In genomic region chr1:35191429-35192055, GRCh38 we compare ENCODE assay signal across 8 cellular contexts. TPM values are rescaled to one million over a fixed set of nuclear protein-coding genes. Genes with fewer than 3 reads are reported as not detected.
DNase-seq lines count a peak whose midpoint lies in the region; ATAC-seq and TF ChIP-seq lines count a peak whose summit lies in the region.

No MANE protein-coding gene starts in this region.

- H3K4me1 ChIP-seq in BLaER1 (peaks cover 48% of the 10 kb centered on the region), ectodermal cell (ENCODE audit: control insufficient read depth, insufficient read depth, low read length) (peaks cover 23% of the 10 kb centered on the region)

- H3K9me3 Mint-ChIP-seq in nephron progenitor cell = no peaks in the 10 kb centered on the region

- H3K9ac ChIP-seq in BLaER1 = peak overlapping the region; percentile 100

- H3K4me2 ChIP-seq in BLaER1 = peak overlapping the region; percentile 87

- POLR2A ChIA-PET in HEK293T (lab: Yijun Ruan, JAX) = interaction anchor here (1.2 kb wide), 1 partner anchor 19 kb away, joined by 3 read pairs; no protein-coding TSS in a partner anchor

- peaks cover 53% of the 10 kb centered on the region for H3K36me3 ChIP-seq in BLaER1
- peaks cover 57% of the 10 kb centered on the region for H3K36me3 ChIP-seq in MG63
- H3K36me3 ChIP-seq in ectodermal cell (ENCODE audit: control insufficient read depth, insufficient read depth, low read length) = peaks cover 48% of the 10 kb centered on the region

- H3K27ac ChIP-seq in BLaER1 (peak overlapping the region; percentile 100), ectodermal cell (ENCODE audit: insufficient read depth, low read depth, low read length, poor library complexity, severe bottlenecking) (no peak overlapping the region)

- ATAC-seq in left lobe of liver = no peak

- TF ChIP-seq CTCF in nephron progenitor cell (IDR thresholded peaks at IDR 0.05) = no peak

- no peaks in the 10 kb centered on the region for H3K9me3 ChIP-seq in BLaER1
- no peaks in the 10 kb centered on the region for H3K9me3 ChIP-seq in MG63
- H3K9me3 ChIP-seq in ectodermal cell (ENCODE audit: control insufficient read depth, low read length) = no peaks in the 10 kb centered on the region

- CTCF ChIA-PET in HEK293T (lab: Yijun Ruan, JAX) = no interaction called here

- WGBS in ectodermal cell, 2 experiments = 1% methylated on average over 25 of the region's 25 CpGs

- DNase-seq in MG63 (no peak), nephron progenitor cell (no peak), NCI-H446 treated with DMSO at 0.1 percent for 48 hours (lab: John Stamatoyannopoulos, UW) (no peak), left lobe of liver (ENCODE audit: low spot score) (no peak), HEK293T (ENCODE audit: extremely low spot score) (no peak)
- no peak for DNase-seq in activated CD4-positive, CD25-positive, alpha-beta regulatory T cell (lab: John Stamatoyannopoulos, UW)

- H4K20me1 ChIP-seq in BLaER1 = peaks cover 59% of the 10 kb centered on the region

- H3K27ac Mint-ChIP-seq in nephron progenitor cell = peak overlapping the region; percentile 99

- H3K36me3 Mint-ChIP-seq in nephron progenitor cell (ENCODE audit: low read depth) = peaks cover 54% of the 10 kb centered on the region

- H3K4me1 Mint-ChIP-seq in nephron progenitor cell = peaks cover 67% of the 10 kb centered on the region

- no peaks in the 10 kb centered on the region for H3K27me3 ChIP-seq in BLaER1
- H3K27me3 ChIP-seq in MG63 = no peaks in the 10 kb centered on the region
- H3K27me3 ChIP-seq in ectodermal cell (ENCODE audit: control insufficient read depth, insufficient read depth, low read length, poor library complexity, severe bottlenecking) = no peaks in the 10 kb centered on the region

- H3K27me3 Mint-ChIP-seq in nephron progenitor cell (ENCODE audit: low read depth, poor library complexity) = peaks cover 4% of the 10 kb centered on the region

- peak overlapping the region; percentile 99 for H3K4me3 Mint-ChIP-seq in nephron progenitor cell

- H3K4me3 ChIP-seq in BLaER1 (peak overlapping the region; percentile 100), MG63 (peak overlapping the region; percentile 98), ectodermal cell (ENCODE audit: insufficient read depth, low read depth, low read length) (peak overlapping the region; percentile 98)

TF ChIP-seq in HEK293T, 16 proteins besides CTCF, POLR2A, EP300 and RAD21:
- TF ChIP-seq SUZ12 (IDR thresholded peaks at IDR 0.05) (no peak), FOXA1 (IDR thresholded peaks at IDR 0.05) (no peak), BHLHE40 (IDR thresholded peaks at IDR 0.05; ENCODE audit: borderline replicate concordance) (no peak), NFRKB (IDR thresholded peaks at IDR 0.05) (no peak), L3MBTL2 (conservative IDR thresholded peaks at IDR 0.05) (no peak), LEF1 (IDR thresholded peaks at IDR 0.05; ENCODE audit: borderline replicate concordance) (no peak), ZNF384 (IDR thresholded peaks at IDR 0.05) (no peak), SP1 (IDR thresholded peaks at IDR 0.05) (no peak), ELF4 (IDR thresholded peaks at IDR 0.05) (no peak), PKNOX1 (IDR thresholded peaks at IDR 0.05) (no peak), FOXK2 (IDR thresholded peaks at IDR 0.05) (no peak), FOXM1 (IDR thresholded peaks at IDR 0.05; ENCODE audit: borderline replicate concordance) (no peak), ARNT (IDR thresholded peaks at IDR 0.05) (no peak), HDGF (IDR thresholded peaks at IDR 0.05; ENCODE audit: borderline replicate concordance) (no peak), CTBP1 (IDR thresholded peaks at IDR 0.05; ENCODE audit: borderline replicate concordance) (no peak)

RNA-seq across cellular contexts. Expression of gene SFPQ, which starts 1.4 kb away (rescaled TPM):
- 232 and 410 TPM in 2 replicates for total RNA-seq in MG63 (2014; rRNA removed; shearing (Covaris generic); ENCODE audit: low replicate concordance)
- polyA plus RNA-seq in ectodermal cell (2013, experiment 1 of 4) = 553 TPM
- 744 TPM for polyA plus RNA-seq in ectodermal cell (2013, experiment 2 of 4)
- 338 TPM for polyA plus RNA-seq in ectodermal cell (2013, experiment 3 of 4)
- 398 TPM for polyA plus RNA-seq in ectodermal cell (2013, experiment 4 of 4)
- total RNA-seq in left lobe of liver = 55.9 TPM
